8 cellular contexts compared by ENCODE assay signal in the genomic region with DNA sequence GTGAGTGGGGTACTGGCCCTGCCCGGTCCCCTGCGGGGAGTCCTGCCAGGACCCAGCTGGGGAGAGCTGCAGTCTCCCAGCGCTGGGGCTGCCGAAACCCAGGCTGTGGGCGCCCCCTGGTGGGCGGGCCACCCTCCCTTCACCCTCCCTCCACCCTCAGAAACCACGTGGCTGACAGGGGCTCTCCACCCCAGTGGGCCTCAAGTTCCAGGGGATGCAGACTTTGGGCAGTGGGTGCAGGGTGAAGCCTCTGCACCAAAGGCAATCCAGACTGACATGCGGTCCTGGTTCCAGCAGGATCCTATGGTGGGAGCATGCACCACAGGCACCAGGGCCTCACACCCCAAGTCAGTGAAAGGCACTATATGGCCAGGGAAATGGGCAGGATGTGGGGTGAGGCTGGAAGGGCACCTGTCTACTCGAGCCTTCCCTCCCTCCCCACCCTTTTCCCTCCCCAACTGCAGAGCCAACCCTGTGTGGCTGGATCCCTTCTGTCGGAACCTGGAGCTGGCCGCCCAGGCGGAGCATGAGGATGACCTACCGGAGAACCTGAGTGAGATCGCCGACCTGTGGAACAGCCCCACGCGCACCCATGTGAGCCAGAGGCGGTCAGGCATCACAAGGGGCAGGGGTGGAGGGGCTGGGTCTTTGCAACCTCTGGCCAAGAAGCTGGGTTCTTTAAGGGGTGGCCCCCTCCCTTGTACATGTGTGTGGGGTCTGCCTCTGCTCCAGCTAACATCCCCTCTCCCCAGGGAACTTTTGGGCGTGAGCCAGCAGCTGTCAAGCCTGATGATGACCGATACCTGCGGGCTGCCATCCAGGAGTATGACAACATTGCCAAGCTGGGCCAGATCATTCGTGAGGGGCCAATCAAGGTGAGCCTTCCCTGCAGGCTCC. TPM values are rescaled to one million over a fixed set of nuclear protein-coding genes. Genes with fewer than 3 reads are reported as not detected.
DNase-seq lines count a peak whose midpoint lies in the region; ATAC-seq and TF ChIP-seq lines count a peak whose summit lies in the region.

No MANE protein-coding gene starts in this region.

- H3K79me2 ChIP-seq in H9 (ENCODE audit: insufficient read depth, low read length): no peaks in the 10 kb centered on the region

- no peak overlapping the region; a peak in 1 of 7 replicates for H3K27ac Mint-ChIP-seq in H9
- H3K27ac Mint-ChIP-seq in endothelial cell (ENCODE audit: unreplicated experiment): no peak overlapping the region

- H3K36me3 Mint-ChIP-seq in H9 (ENCODE audit: insufficient read depth in 1 of 3, low read depth in 3 of 3) (peaks cover 12 to 28% (median 25%) of the 10 kb centered on the region in 3 experiments; a peak in 6 of 7 replicates), endothelial cell (ENCODE audit: low read depth, unreplicated experiment) (peaks cover 24% of the 10 kb centered on the region)

- no peak overlapping the region for H4K8ac ChIP-seq in H9 (replicated peaks; ENCODE audit: insufficient read length, low read depth, low read length)

- no peak overlapping the region for H2BK5ac ChIP-seq in H9 (ENCODE audit: insufficient read length, low read length)

- H3K27ac ChIP-seq in H9 (ENCODE audit: insufficient read length, low read depth, low read length): no peak overlapping the region

- no peak overlapping the region for H3K18ac ChIP-seq in H9 (ENCODE audit: insufficient read length, low read depth, low read length)

- H4K5ac ChIP-seq in H9 (ENCODE audit: insufficient read length, low read depth, low read length): no peak overlapping the region

- H3K9ac ChIP-seq in H9 (ENCODE audit: extremely low read depth, insufficient read length, low read length): no peak overlapping the region

- H2BK15ac ChIP-seq in H9 (ENCODE audit: low read depth, low read length): no peak overlapping the region

- H3K9me3 Mint-ChIP-seq in H9: no peaks in the 10 kb centered on the region
- H3K9me3 Mint-ChIP-seq in endothelial cell (ENCODE audit: unreplicated experiment): no peaks in the 10 kb centered on the region

- no peak overlapping the region for H3K4me3 Mint-ChIP-seq in H9
- H3K4me3 Mint-ChIP-seq in endothelial cell (ENCODE audit: unreplicated experiment): no peak overlapping the region

- no peak overlapping the region for H2BK12ac ChIP-seq in H9 (ENCODE audit: insufficient read length, low read depth, low read length)

- peak; percentile 83 for TF ChIP-seq CTCF in H9 (conservative IDR thresholded peaks at IDR 0.05)
- TF ChIP-seq CTCF in endothelial cell (IDR thresholded peaks at IDR 0.05; ENCODE audit: unreplicated experiment): peak; percentile 82

- H2BK20ac ChIP-seq in H9 (ENCODE audit: low read depth, low read length, poor library complexity, severe bottlenecking): no peak overlapping the region

- H3K9me3 ChIP-seq in H9 (ENCODE audit: control insufficient read depth, low read depth, low read length): no peaks in the 10 kb centered on the region

- H3K27me3 Mint-ChIP-seq in H9 (ENCODE audit: low read depth) (peaks cover 5% of the 10 kb centered on the region), endothelial cell (ENCODE audit: unreplicated experiment) (peaks cover 9% of the 10 kb centered on the region)

- H2AFZ ChIP-seq in H9 (ENCODE audit: low read length): no peak overlapping the region

- no peak overlapping the region for H3K56ac ChIP-seq in H9 (ENCODE audit: insufficient read length, low read depth, low read length)

- H3K4ac ChIP-seq in H9 (ENCODE audit: low read depth, low read length): no peak overlapping the region

- DNase-seq in D341Med (ENCODE audit: low spot score) (peak; percentile 80), H9 (peak; percentile 74), NCI-H82 (lab: John Stamatoyannopoulos, UW) (peak; percentile 80), endothelial cell (ENCODE audit: low spot score) (peak; percentile 90), myocyte (ENCODE audit: low read depth) (peak; percentile 51)
- peak; percentile 32 to 74 for DNase-seq in activated CD8-positive, alpha-beta memory T cell treated with anti-CD3 and anti-CD28 coated beads for 1 hour (ENCODE audit: extremely low read depth in 1 of 2, low read depth in 1 of 2)
- DNase-seq in stimulated activated CD8-positive, alpha-beta memory T cell treated with anti-CD3 and anti-CD28 coated beads, Interleukin-7, amount 100 ng/mL, for 4 hours (ENCODE audit: low read depth in 2 of 2): peak; percentile 43 to 70

- no peak overlapping the region for H2BK120ac ChIP-seq in H9 (ENCODE audit: low read depth, low read length, poor library complexity, severe bottlenecking)

- ATAC-seq in HG03571 (IDR thresholded peaks at IDR 0.05; ENCODE audit: unreplicated experiment): no peak

- H3K14ac ChIP-seq in H9 (ENCODE audit: insufficient read depth, low read length): no peak overlapping the region

- no peaks in the 10 kb centered on the region for H3K4me1 ChIP-seq in H9 (ENCODE audit: insufficient read depth, low read length)

- H3K4me2 ChIP-seq in H9 (ENCODE audit: insufficient read depth, insufficient read length, low read length): no peak overlapping the region

- no peak overlapping the region for H2AK5ac ChIP-seq in H9 (ENCODE audit: insufficient read length, low read length)

- H4K91ac ChIP-seq in H9 (ENCODE audit: insufficient read length, low read depth, low read length): no peak overlapping the region

- H4K20me1 ChIP-seq in H9 (ENCODE audit: control insufficient read depth, insufficient read depth, insufficient read length): no peaks in the 10 kb centered on the region

- no peaks in the 10 kb centered on the region for H3K79me1 ChIP-seq in H9 (ENCODE audit: insufficient read depth, low read depth, low read length, poor library complexity, severe bottlenecking)

- no peaks in the 10 kb centered on the region for H3K23me2 ChIP-seq in H9 (ENCODE audit: insufficient read length, low read depth, low read length, poor library complexity, severe bottlenecking)

- H3K27me3 ChIP-seq in H9 (ENCODE audit: insufficient read depth, low read length): no peaks in the 10 kb centered on the region

- WGBS in H9 (ENCODE audit: extremely low coverage, insufficient read length, low lambda C conversion rate): no CpG with 5 or more reads among the region's 22 CpGs

- no peak overlapping the region for H3K23ac ChIP-seq in H9 (ENCODE audit: insufficient read length, low read depth, low read length)

- peaks cover 0 to 2% of the 10 kb centered on the region in 2 experiments; a peak in 1 of 4 replicates for H3K4me1 Mint-ChIP-seq in H9
- H3K4me1 Mint-ChIP-seq in endothelial cell (ENCODE audit: unreplicated experiment): no peaks in the 10 kb centered on the region

- H3T11ph ChIP-seq in H9 (ENCODE audit: low read length): no peak overlapping the region

RNA-seq across cellular contexts. Expression of a gene that starts 38.8 kb away (rescaled TPM):
- total RNA-seq in H9 (2021) (336 and 346 TPM in 2 replicates), endothelial cell (ENCODE audit: unreplicated experiment) (676 TPM), myocyte (1,253 and 1,265 TPM in 2 replicates)
- 2,472 TPM for polyA plus RNA-seq in myocyte (2012)

RNA-seq across cellular contexts. Expression of a gene that starts 38.9 kb away (rescaled TPM):
- 0.11 and 0.31 TPM in 2 replicates for total RNA-seq in H9 (2021)
- total RNA-seq in endothelial cell (ENCODE audit: unreplicated experiment): 86.1 TPM
- total RNA-seq in myocyte: 30.2 and 41.2 TPM in 2 replicates
- 30.3 TPM for polyA plus RNA-seq in myocyte (2012)

Comparison
In these comparisons a context has a peak if more than half of its experiments do, and no peak if none do; other contexts are left out.
1. RNA of a gene that starts 38.9 kb away (total RNA-seq): 86.1 TPM in endothelial cell (single experiment) and 30.2 to 41.2 TPM in myocyte; 0.11 to 0.31 TPM in H9; every median in the first group is over 10 times any median in the second.
2. Peak in every context shown above with its lines, with median percentiles within 50 percentile points of each other: DNase-seq.